In the genomic region with DNA sequence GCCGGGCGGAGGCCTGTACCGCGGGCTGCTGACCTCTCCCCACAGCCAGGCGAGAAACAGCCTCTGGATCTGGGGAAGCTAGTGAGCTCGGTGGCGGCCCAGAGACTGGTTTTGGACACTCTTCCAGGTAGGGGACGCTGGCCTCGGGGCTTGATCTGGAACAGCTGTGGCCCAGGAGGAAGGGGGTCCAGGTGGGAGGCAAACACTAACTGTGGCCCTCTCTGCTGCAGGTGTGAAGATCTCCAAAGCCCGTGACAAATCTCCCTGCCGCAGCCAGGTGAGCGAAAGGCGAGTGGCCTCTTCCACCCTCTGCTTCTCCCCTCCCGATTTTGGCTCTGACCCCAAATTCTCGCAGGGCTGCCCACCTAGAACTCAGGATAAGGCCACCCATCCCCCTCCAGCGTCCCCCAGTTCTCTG, we compare ENCODE assay signal across 10 cellular contexts. TPM values are rescaled to one million over a fixed set of nuclear protein-coding genes. Genes with fewer than 3 reads are reported as not detected.
DNase-seq lines count a peak whose midpoint lies in the region; ATAC-seq, FAIRE-seq and TF ChIP-seq lines count a peak whose summit lies in the region.
"Had no signal": no experiment of that assay in that cellular context is flagged by ENCODE, and none has a peak within 500 bp of the region (broad histone marks: within the 10 kb centered on the region; RNA-seq: fewer than 3 reads in every experiment).

No MANE protein-coding gene starts in this region.

- WGBS in SK-N-SH (ENCODE audit: low lambda C conversion rate): 56% methylated on average over 10 of the region's 16 CpGs
- WGBS in iPS DF 6.9 (ENCODE audit: insufficient coverage, insufficient read length): no CpG with 5 or more reads among the region's 16 CpGs
- 20 to 52% (median 37%) methylated on average over 10 to 16 of the region's 16 CpGs for WGBS in small intestine, 3 donors

- no peaks in the 10 kb centered on the region for H3K27me3 Mint-ChIP-seq in activated CD8-positive, alpha-beta T cell treated with anti-CD3 and anti-CD28 coated beads for 36 hours

- no peak for TF ChIP-seq RAD21 in SK-N-SH (IDR thresholded peaks at IDR 0.05; ENCODE audit: low read length)

- peak overlapping the region in 1 of 2 experiments; percentile 24; a peak in 1 of 4 replicates for H3K27ac ChIP-seq in SK-N-SH (ENCODE audit: low read depth in 2 of 2, low read length in 1 of 2)
- H3K27ac ChIP-seq in iPS DF 6.9 (ENCODE audit: low read length): no peak overlapping the region
- peak overlapping the region; percentile 14 to 81 for H3K27ac ChIP-seq in small intestine (ENCODE audit: low read depth in 1 of 2, low read length in 1 of 2)

- POLR2A ChIA-PET in SK-N-SH (lab: Yijun Ruan, JAX): interaction anchor here (1.0 to 1.1 kb wide), 2 partner anchors 33 to 52 kb away, joined by 3 read pairs; no protein-coding TSS in a partner anchor
- POLR2A ChIA-PET in activated CD8-positive, alpha-beta T cell treated with anti-CD3 and anti-CD28 coated beads for 36 hours (lab: Charles Lee): interaction anchor here (1.0 to 2.6 kb wide), 6 partner anchors 9 to 84 kb away, joined by 3 to 9 read pairs (median 5); no protein-coding TSS in a partner anchor

- H3K4me1 ChIP-seq in SK-N-SH (ENCODE audit: control insufficient read depth in 1 of 2, insufficient read depth in 2 of 2, low read depth in 1 of 2, low read length in 1 of 2): peaks cover 6 to 31% of the 10 kb centered on the region in 2 experiments; a peak in 3 of 4 replicates
- H3K4me1 ChIP-seq in iPS DF 6.9 (ENCODE audit: control insufficient read depth, insufficient read depth, low read length): peaks cover 8% of the 10 kb centered on the region
- H3K4me1 ChIP-seq in small intestine (ENCODE audit: control insufficient read depth in 2 of 2, insufficient read depth in 1 of 2, low read depth in 1 of 2, low read length in 1 of 2): peaks cover 0 to 2% of the 10 kb centered on the region in 2 donors

- intact Hi-C loops in activated CD8-positive, alpha-beta T cell treated with anti-CD3 and anti-CD28 coated beads for 36 hours (cut with micrococcal nuclease): no loop called here

- H3K27ac Mint-ChIP-seq in activated CD8-positive, alpha-beta T cell treated with anti-CD3 and anti-CD28 coated beads for 36 hours: peak overlapping the region; percentile 80

- H3F3A ChIP-seq in SK-N-SH (replicated peaks; ENCODE audit: insufficient read depth): peaks cover 12% of the 10 kb centered on the region

- H3K36me3 ChIP-seq in SK-N-SH (replicated peaks in 1 of 2; ENCODE audit: control insufficient read depth in 1 of 2, insufficient read depth in 2 of 2, low read length in 1 of 2): no peaks in the 10 kb centered on the region
- 0 out of 2 replicates have a peak, but pooled peaks cover 4% of the 10 kb centered on the region for H3K36me3 ChIP-seq in iPS DF 6.9 (ENCODE audit: control insufficient read depth, insufficient read depth, low read length)
- H3K36me3 ChIP-seq in small intestine (ENCODE audit: control insufficient read depth in 2 of 2, insufficient read depth in 2 of 2, low read length in 2 of 2): no peaks in the 10 kb centered on the region

- peak overlapping the region; percentile 52 for H3K9ac ChIP-seq in SK-N-SH

- no peaks in the 10 kb centered on the region for H3K79me2 ChIP-seq in SK-N-SH (ENCODE audit: insufficient read depth)

- H3K9me3 ChIP-seq in SK-N-SH: no peaks in the 10 kb centered on the region
- no peaks in the 10 kb centered on the region for H3K9me3 ChIP-seq in iPS DF 6.9 (ENCODE audit: control insufficient read depth, insufficient read depth, low read length)
- no peaks in the 10 kb centered on the region for H3K9me3 ChIP-seq in small intestine (ENCODE audit: control insufficient read depth, low read depth)

- TF ChIP-seq CTCF in SK-N-SH (IDR thresholded peaks at IDR 0.05): no peak
- no peak for TF ChIP-seq CTCF in activated CD8-positive, alpha-beta T cell treated with anti-CD3 and anti-CD28 coated beads for 36 hours (IDR thresholded peaks at IDR 0.05)

- H2AFZ ChIP-seq in SK-N-SH (ENCODE audit: low read depth): no peak overlapping the region

- peak overlapping the region; percentile 78 for H3K4me2 ChIP-seq in SK-N-SH

- no peaks in the 10 kb centered on the region for H3K9me3 Mint-ChIP-seq in activated CD8-positive, alpha-beta T cell treated with anti-CD3 and anti-CD28 coated beads for 36 hours

- DNase-seq in SK-N-SH (no peak), iPS DF 6.9 (ENCODE audit: low read depth, low spot score) (no peak), small intestine (no peak), middle frontal gyrus (ENCODE audit: extremely low spot score, low spot score) (no peak), HUDEP-2 (lab: John Stamatoyannopoulos, UW; ENCODE audit: unreplicated experiment in 76 of 76) (no peak)
- no peak for DNase-seq in activated CD8-positive, alpha-beta T cell treated with anti-CD3 and anti-CD28 coated beads for 36 hours

- H4K20me1 ChIP-seq in SK-N-SH (ENCODE audit: insufficient read depth): no peaks in the 10 kb centered on the region

- CTCF ChIA-PET in SK-N-SH (lab: Yijun Ruan, JAX): interaction anchor here (0.7 to 5.9 kb wide), 12 partner anchors 10 to 130 kb away, joined by 3 to 58 read pairs (median 12); partner anchors contain the start of genes GRK6, LMAN2 and SLC34A1
- CTCF ChIA-PET in activated CD8-positive, alpha-beta T cell treated with anti-CD3 and anti-CD28 coated beads for 36 hours (lab: Charles Lee): interaction anchor here (0.7 to 8.4 kb wide), 14 partner anchors 12 to 132 kb away, joined by 3 to 86 read pairs (median 4); partner anchors contain the start of genes LMAN2, PFN3, RGS14 and SLC34A1

- no peak for ATAC-seq in SK-N-SH treated with all-trans-retinoic acid at 6 μM for 48 hours
- ATAC-seq in activated CD8-positive, alpha-beta T cell treated with anti-CD3 and anti-CD28 coated beads for 36 hours: no peak
- no peak for ATAC-seq in GM21515 (IDR thresholded peaks at IDR 0.05; ENCODE audit: unreplicated experiment)

- H3K4me3 Mint-ChIP-seq in activated CD8-positive, alpha-beta T cell treated with anti-CD3 and anti-CD28 coated beads for 36 hours: peak overlapping the region; percentile 27

- H3K36me3 Mint-ChIP-seq in activated CD8-positive, alpha-beta T cell treated with anti-CD3 and anti-CD28 coated beads for 36 hours (ENCODE audit: low read depth): peaks cover 40% of the 10 kb centered on the region

- FAIRE-seq in small intestine (lab: Jason Lieb, UNC): no peak
- FAIRE-seq: A204.1, islet of Langerhans had no signal

- H3K4me1 Mint-ChIP-seq in activated CD8-positive, alpha-beta T cell treated with anti-CD3 and anti-CD28 coated beads for 36 hours (ENCODE audit: low read depth): peaks cover 55% of the 10 kb centered on the region

- TF ChIP-seq EP300 in SK-N-SH (IDR thresholded peaks at IDR 0.05; ENCODE audit: borderline replicate concordance in 1 of 2, low read depth in 1 of 2, low read length in 1 of 2): no peak

- no peaks in the 10 kb centered on the region for H3K27me3 ChIP-seq in SK-N-SH (ENCODE audit: insufficient read depth)
- H3K27me3 ChIP-seq in iPS DF 6.9 (ENCODE audit: control insufficient read depth, insufficient read depth, low read length): no peaks in the 10 kb centered on the region
- H3K27me3 ChIP-seq in small intestine (ENCODE audit: control insufficient read depth in 2 of 2, insufficient read depth in 2 of 2, low read length in 2 of 2): no peaks in the 10 kb centered on the region

- H3K9me2 ChIP-seq in SK-N-SH: no peaks in the 10 kb centered on the region

- H3K4me3 ChIP-seq in SK-N-SH (ENCODE audit: low read depth in 2 of 2, low read length in 1 of 2) (peak overlapping the region; percentile 55 to 56), iPS DF 6.9 (ENCODE audit: low read length) (peak overlapping the region; percentile 33; the same call in 1 of the 2 replicates), small intestine (ENCODE audit: low read depth in 1 of 2, low read length in 2 of 2) (peak overlapping the region in 1 of 2 donors; percentile 60)

TF ChIP-seq in SK-N-SH, 30 proteins besides CTCF, POLR2A, EP300 and RAD21 (continues in another document):
- TF ChIP-seq ELF1 (IDR thresholded peaks at IDR 0.05) (no peak), TCF12 (IDR thresholded peaks at IDR 0.05) (no peak)

TF ChIP-seq in SK-N-SH treated with all-trans-retinoic acid at 6 μM for 48 hours, 23 proteins besides CTCF, POLR2A, EP300 and RAD21:
- no peak for TF ChIP-seq ISL1 (CRISPR knock-in tag; IDR thresholded peaks at IDR 0.05)

RNA-seq across cellular contexts. Expression of gene SLC34A1, which starts 13.1 kb away (rescaled TPM):
- polyA plus RNA-seq in SK-N-SH (2012; rRNA removed): 0.03 TPM in 1 of 2 replicates, not detected in the other
- polyA plus RNA-seq in SK-N-SH (2012; cell fraction: cytosol; rRNA removed): not detected in 2 replicates
- not detected in 2 replicates for polyA plus RNA-seq in SK-N-SH (2012; cell fraction: nucleus; rRNA removed)
- total RNA-seq in activated CD8-positive, alpha-beta T cell treated with anti-CD3 and anti-CD28 coated beads for 36 hours: under 1 TPM; 0.29 to 0.43 TPM
- under 1 TPM in 1 of 3 donors, not detected in 2; 0.01 TPM for polyA plus RNA-seq in small intestine

RNA-seq across cellular contexts. Expression of gene RGS14, which starts 13.4 kb away (rescaled TPM):
- polyA plus RNA-seq in SK-N-SH (2012; rRNA removed) (26.5 and 27.6 TPM in 2 replicates), small intestine (10 to 100 TPM; 12.8 to 22.7 (median 18.6) TPM)
- polyA plus RNA-seq in SK-N-SH (2012; cell fraction: cytosol; rRNA removed): 11.1 and 16.3 TPM in 2 replicates
- polyA plus RNA-seq in SK-N-SH (2012; cell fraction: nucleus; rRNA removed): 31.0 and 67.8 TPM in 2 replicates
- total RNA-seq in activated CD8-positive, alpha-beta T cell treated with anti-CD3 and anti-CD28 coated beads for 36 hours: 10 to 100 TPM; 50.4 to 52.5 TPM

RNA-seq across cellular contexts. Expression of gene LMAN2, which starts 19.7 kb away (rescaled TPM):
- 380 and 500 TPM in 2 replicates for polyA plus RNA-seq in SK-N-SH (2012; rRNA removed)
- polyA plus RNA-seq in SK-N-SH (2012; cell fraction: cytosol; rRNA removed): 314 and 316 TPM in 2 replicates
- 380 and 476 TPM in 2 replicates for polyA plus RNA-seq in SK-N-SH (2012; cell fraction: nucleus; rRNA removed)
- 10 to 100 TPM; 79.9 to 87.5 TPM for total RNA-seq in activated CD8-positive, alpha-beta T cell treated with anti-CD3 and anti-CD28 coated beads for 36 hours
- 100 to 1,000 TPM in 1 of 3 donors, 10 to 100 TPM in 2; 73.6 to 304 (median 91.9) TPM for polyA plus RNA-seq in small intestine

RNA-seq across cellular contexts. Expression of gene PFN3, which starts 29.3 kb away (rescaled TPM):
- polyA plus RNA-seq in SK-N-SH (2012; rRNA removed): not detected in 2 replicates
- polyA plus RNA-seq in SK-N-SH (2012; cell fraction: cytosol; rRNA removed): not detected in 2 replicates
- not detected in 2 replicates for polyA plus RNA-seq in SK-N-SH (2012; cell fraction: nucleus; rRNA removed)
- total RNA-seq in activated CD8-positive, alpha-beta T cell treated with anti-CD3 and anti-CD28 coated beads for 36 hours: not detected
- not detected for polyA plus RNA-seq in small intestine

RNA-seq across cellular contexts. Expression of gene F12, which starts 38.2 kb away (rescaled TPM):
- polyA plus RNA-seq in SK-N-SH (2012; rRNA removed): 3.8 and 4.3 TPM in 2 replicates
- polyA plus RNA-seq in SK-N-SH (2012; cell fraction: cytosol; rRNA removed): 1.2 and 3.0 TPM in 2 replicates
- polyA plus RNA-seq in SK-N-SH (2012; cell fraction: nucleus; rRNA removed): 8.5 and 16.3 TPM in 2 replicates
- 1 to 10 TPM; 7.9 TPM for total RNA-seq in activated CD8-positive, alpha-beta T cell treated with anti-CD3 and anti-CD28 coated beads for 36 hours
- polyA plus RNA-seq in small intestine: 10 to 100 TPM; 17.0 to 22.4 (median 20.3) TPM
